In genomic region chrX:44036336-44036735, GRCh38 we compare ENCODE assay signal across 17 cellular contexts.
A peak's percentile ranks its signal among the peaks of the same experiment; 100 is the strongest.
DNase-seq lines count a peak whose midpoint lies in the region; ATAC-seq, FAIRE-seq and TF ChIP-seq lines count a peak whose summit lies in the region.
"Had no signal": no experiment of that assay in that cellular context is flagged by ENCODE, and none has a peak within 500 bp of the region (broad histone marks: within the 10 kb centered on the region; RNA-seq: fewer than 3 reads in every experiment).

No MANE protein-coding gene starts in this region.

- no peaks in the 10 kb centered on the region for H3K9me3 Mint-ChIP-seq in naive thymus-derived CD4-positive, alpha-beta T cell
- H3K9me3 Mint-ChIP-seq: CD4-positive, CD25-positive, alpha-beta regulatory T cell had no signal

- H3K27ac ChIP-seq in endothelial cell of umbilical vein (ENCODE audit: insufficient read depth, low read depth, low read length) = no peak overlapping the region
- no peak overlapping the region for H3K27ac ChIP-seq in naive thymus-derived CD4-positive, alpha-beta T cell (ENCODE audit: low read depth, low read length)
- H3K27ac ChIP-seq: ascending aorta, gastroesophageal sphincter had no signal

- H2AFZ ChIP-seq in endothelial cell of umbilical vein (ENCODE audit: low read depth, low read length) = no peak overlapping the region

- CTCF ChIA-PET in endothelial cell of umbilical vein (lab: Charles Lee) = interaction anchor here (2.2 to 2.7 kb wide), 2 partner anchors 11 to 78 kb away, joined by 9 read pairs; no protein-coding TSS in a partner anchor
- CTCF ChIA-PET in naive thymus-derived CD4-positive, alpha-beta T cell (lab: Charles Lee) = no interaction called here

- H3K27me3 Mint-ChIP-seq in naive thymus-derived CD4-positive, alpha-beta T cell = no peaks in the 10 kb centered on the region

- no peak for TF ChIP-seq CTCF in AG09319 (IDR thresholded peaks at IDR 0.05; ENCODE audit: low read depth, low read length)
- TF ChIP-seq CTCF in endothelial cell of umbilical vein (IDR thresholded peaks at IDR 0.05; ENCODE audit: extremely low read depth in 1 of 2, insufficient read depth in 1 of 2, low read depth in 1 of 2, low read length in 2 of 2) = no peak
- no peak for TF ChIP-seq CTCF in omental fat pad (IDR thresholded peaks at IDR 0.05)

- H3K4me3 Mint-ChIP-seq in naive thymus-derived CD4-positive, alpha-beta T cell = no peak overlapping the region
- H3K4me3 Mint-ChIP-seq: CD4-positive, CD25-positive, alpha-beta regulatory T cell had no signal

- no peak overlapping the region for H3K4me2 ChIP-seq in endothelial cell of umbilical vein (ENCODE audit: insufficient read depth, low read length)

- dilution Hi-C loops in endothelial cell of umbilical vein (cut with MboI; ENCODE audit: extremely low pct_ligation_motif_present, low sequenced_read_pairs) = no loop called here

- H3K4me3 ChIP-seq in endothelial cell of umbilical vein (replicated peaks in 1 of 3; ENCODE audit: insufficient read depth in 1 of 3, low read depth in 1 of 3, low read length in 3 of 3) = no peak overlapping the region
- no peak overlapping the region for H3K4me3 ChIP-seq in naive thymus-derived CD4-positive, alpha-beta T cell (ENCODE audit: low read length)
- H3K4me3 ChIP-seq: ascending aorta, gastroesophageal sphincter had no signal

- H3K9me3 ChIP-seq in endothelial cell of umbilical vein (replicated peaks; ENCODE audit: control insufficient read depth, insufficient read depth, low read length) = no peaks in the 10 kb centered on the region
- H3K9me3 ChIP-seq in naive thymus-derived CD4-positive, alpha-beta T cell (ENCODE audit: control insufficient read depth in 2 of 3, low read length in 3 of 3) = no peaks in the 10 kb centered on the region
- H3K9me3 ChIP-seq: ascending aorta, gastroesophageal sphincter had no signal

- DNase-seq in AG09319 (ENCODE audit: extremely low read depth, low read depth) (peak; percentile 27), LHCN-M2 (ENCODE audit: low read depth) (peak; percentile 92), endothelial cell of umbilical vein (ENCODE audit: low read depth, low spot score) (peak; percentile 59), non-pigmented ciliary epithelial cell (ENCODE audit: low read depth) (peak; percentile 67), NCI-H2171 (lab: John Stamatoyannopoulos, UW) (no peak), mesenteric fat pad (ENCODE audit: low spot score) (no peak), omental fat pad (ENCODE audit: low spot score) (no peak)
- DNase-seq in naive thymus-derived CD4-positive, alpha-beta T cell = no peak
- DNase-seq: activated effector memory CD4-positive, alpha-beta T cell treated with Interleukin-2 at 50 U/mL for 16 hours; CD4-positive, CD25-positive, alpha-beta regulatory T cell; effector CD4-positive, alpha-beta T cell; midbrain; NCI-H1048; NCI-H2227 treated with DMSO at 0.1 percent for 48 hours had no signal

- intact Hi-C loops in endothelial cell of umbilical vein (cut with micrococcal nuclease) = no loop called here
- intact Hi-C loops in naive thymus-derived CD4-positive, alpha-beta T cell (cut with micrococcal nuclease) = no loop called here

- no peak for ATAC-seq in omental fat pad (ENCODE audit: low FRiP score)
- ATAC-seq in naive thymus-derived CD4-positive, alpha-beta T cell = no peak
- ATAC-seq: gastroesophageal sphincter had no signal

- H3K27me3 ChIP-seq in endothelial cell of umbilical vein (ENCODE audit: control insufficient read depth in 2 of 2, insufficient read depth in 2 of 2, low read length in 2 of 2) = no peaks in the 10 kb centered on the region
- H3K27me3 ChIP-seq in naive thymus-derived CD4-positive, alpha-beta T cell (ENCODE audit: control insufficient read depth in 2 of 2, insufficient read depth in 2 of 2, low read length in 2 of 2) = no peaks in the 10 kb centered on the region
- H3K27me3 ChIP-seq: ascending aorta, gastroesophageal sphincter had no signal

- peaks cover 0 to 21% (median 11%) of the 10 kb centered on the region in 7 donors for H3K4me1 Mint-ChIP-seq in naive thymus-derived CD4-positive, alpha-beta T cell

- no peaks in the 10 kb centered on the region for H3K36me3 ChIP-seq in endothelial cell of umbilical vein (ENCODE audit: control insufficient read depth in 2 of 2, extremely low read depth in 1 of 2, insufficient read depth in 2 of 2, low read length in 2 of 2)
- no peaks in the 10 kb centered on the region for H3K36me3 ChIP-seq in naive thymus-derived CD4-positive, alpha-beta T cell (ENCODE audit: control insufficient read depth in 2 of 3, insufficient read depth in 3 of 3, low read length in 3 of 3)
- H3K36me3 ChIP-seq: ascending aorta, gastroesophageal sphincter had no signal

- POLR2A ChIA-PET in endothelial cell of umbilical vein (lab: Charles Lee) = no interaction called here
- POLR2A ChIA-PET in naive thymus-derived CD4-positive, alpha-beta T cell (lab: Charles Lee) = no interaction called here

- no peak for FAIRE-seq in endothelial cell of umbilical vein (lab: Jason Lieb, UNC)
- FAIRE-seq: GM19239 had no signal

- peaks cover 0 to 2% (median 0%) of the 10 kb centered on the region in 5 donors for H3K36me3 Mint-ChIP-seq in naive thymus-derived CD4-positive, alpha-beta T cell
- H3K36me3 Mint-ChIP-seq: CD4-positive, CD25-positive, alpha-beta regulatory T cell had no signal

- H3K4me1 ChIP-seq in endothelial cell of umbilical vein (ENCODE audit: control insufficient read depth, extremely low read depth, insufficient read depth, low read length) = peaks cover 10% of the 10 kb centered on the region
- H3K4me1 ChIP-seq in naive thymus-derived CD4-positive, alpha-beta T cell (ENCODE audit: control insufficient read depth in 2 of 2, insufficient read depth in 2 of 2, low read length in 2 of 2) = peaks cover 0 to 3% of the 10 kb centered on the region in 2 donors
- H3K4me1 ChIP-seq: ascending aorta, gastroesophageal sphincter had no signal

- H3K27ac Mint-ChIP-seq in naive thymus-derived CD4-positive, alpha-beta T cell = no peak overlapping the region
- H3K27ac Mint-ChIP-seq: CD4-positive, CD25-positive, alpha-beta regulatory T cell had no signal

- TF ChIP-seq POLR2A in endothelial cell of umbilical vein (IDR thresholded peaks at IDR 0.05; ENCODE audit: low read depth, low read length) = no peak

- no TSS peak for BruUV-seq in endothelial cell of umbilical vein (replicated peaks; lab: Mats Ljungman, UMichigan)

- H4K20me1 ChIP-seq in endothelial cell of umbilical vein (replicated peaks; ENCODE audit: control insufficient read depth, extremely low read depth, insufficient read depth, low read length) = no peaks in the 10 kb centered on the region

- H3K79me2 ChIP-seq in endothelial cell of umbilical vein (ENCODE audit: control insufficient read depth, insufficient read depth, low read length) = no peaks in the 10 kb centered on the region

- no peaks in the 10 kb centered on the region for H3K9me1 ChIP-seq in endothelial cell of umbilical vein (replicated peaks; ENCODE audit: control insufficient read depth, extremely low read depth, insufficient read depth, low read length)

- H3K9ac ChIP-seq in endothelial cell of umbilical vein (replicated peaks; ENCODE audit: extremely low read depth, insufficient read depth, low read length) = no peak overlapping the region

TF ChIP-seq in endothelial cell of umbilical vein, 7 proteins besides CTCF, POLR2A, EP300 and RAD21:
- no peak for TF ChIP-seq JUN (IDR thresholded peaks at IDR 0.05; ENCODE audit: borderline replicate concordance, insufficient read depth, insufficient read length, low read depth)
- TF ChIP-seq GATA2 (IDR thresholded peaks at IDR 0.05; ENCODE audit: insufficient read depth, insufficient read length, low read depth, low read length) = peak; percentile 57

Comparison
In these comparisons a context has a peak if more than half of its experiments do, and no peak if none do; other contexts are left out.
1. DNase-seq: peak in AG09319 (single experiment), LHCN-M2 (single experiment), endothelial cell of umbilical vein (single experiment) and non-pigmented ciliary epithelial cell (single experiment); none in NCI-H2171 (single experiment), mesenteric fat pad (single experiment), omental fat pad (single experiment) and naive thymus-derived CD4-positive, alpha-beta T cell (0 of 9).